In genomic region chr10:103448751-103449150, GRCh38 we compare ENCODE assay signal across 1 cellular context.
TF ChIP-seq lines count a peak whose summit lies in the region.

No MANE protein-coding gene starts in this region.

TF ChIP-seq in GM12878, 131 proteins besides CTCF, POLR2A, EP300 and RAD21:
- no peak for TF ChIP-seq GABPA (IDR thresholded peaks at IDR 0.05; ENCODE audit: low read depth)
TF ChIP-seq in GM12878: peak in this region for 0.
